In the genomic region with DNA sequence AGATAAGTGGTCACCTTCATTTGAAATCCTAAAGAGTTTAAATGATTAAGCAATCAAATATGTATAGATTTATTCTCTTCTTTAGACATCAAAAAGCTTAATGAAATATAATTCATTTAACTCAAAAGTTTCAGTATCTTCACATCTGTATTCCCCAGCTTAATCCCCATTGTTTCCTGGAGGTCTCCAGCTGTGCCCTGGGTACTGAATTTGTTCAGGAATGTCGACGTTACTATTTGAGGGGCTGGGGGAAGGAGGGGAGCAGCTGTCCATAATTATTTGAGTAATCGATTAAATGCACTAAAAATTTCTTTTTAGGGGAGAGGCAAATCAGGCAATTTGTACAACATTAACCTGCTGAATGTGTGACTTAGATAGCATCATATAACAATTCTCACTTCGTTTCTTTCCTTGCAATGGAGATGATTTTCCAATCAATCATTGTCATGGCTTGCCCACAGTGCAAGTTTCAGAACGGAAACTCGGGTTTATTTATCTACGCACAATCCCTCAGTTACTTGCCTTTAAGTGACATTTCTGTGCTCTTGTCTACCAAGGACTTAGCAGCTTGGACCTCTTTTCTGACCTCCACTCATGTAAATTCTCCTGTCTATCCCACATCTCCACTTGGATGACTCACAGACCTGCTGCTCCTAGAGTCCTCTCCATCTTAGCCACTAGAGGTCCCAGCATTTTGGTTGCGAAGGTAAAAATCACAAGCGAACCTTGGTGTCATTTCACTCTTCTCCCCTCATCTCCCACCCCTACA, we compare ENCODE assay signal across 9 cellular contexts. TPM values are rescaled to one million over a fixed set of nuclear protein-coding genes. Genes with fewer than 3 reads are reported as not detected.
DNase-seq lines count a peak whose midpoint lies in the region; ATAC-seq and TF ChIP-seq lines count a peak whose summit lies in the region.
"Had no signal": no experiment of that assay in that cellular context is flagged by ENCODE, and none has a peak within 500 bp of the region (broad histone marks: within the 10 kb centered on the region; RNA-seq: fewer than 3 reads in every experiment).

No MANE protein-coding gene starts in this region.

- POLR2A ChIA-PET in HCT116 (lab: Charles Lee), result interaction anchor here (1.2 kb wide), 1 partner anchor 9 kb away, joined by 3 read pairs; no protein-coding TSS in a partner anchor

- H3K9me2 ChIP-seq in DOHH2 (replicated peaks; ENCODE audit: control insufficient read depth, low read length), result no peaks in the 10 kb centered on the region
- peaks cover 5% of the 10 kb centered on the region; the same call in 1 of the 2 replicates for H3K9me2 ChIP-seq in HCT116 (ENCODE audit: insufficient read depth)

- no peak overlapping the region for H3K4me3 ChIP-seq in DOHH2 (ENCODE audit: low read length)
- H3K4me3 ChIP-seq in HCT116 (replicated peaks in 1 of 2; ENCODE audit: low read depth in 1 of 2, low read length in 2 of 2), result no peak overlapping the region
- H3K4me3 ChIP-seq in RWPE2 (ENCODE audit: severe bottlenecking), result no peak overlapping the region
- H3K4me3 ChIP-seq in iPS-20b (ENCODE audit: low read length), result peak overlapping the region; percentile 2; the same call in 1 of the 2 replicates

- RAD21 ChIA-PET in HCT116 (lab: Charles Lee; ENCODE audit: low non-redundant PET in 1 of 2, low total read pairs in 2 of 2, uncharacterized antibody in 2 of 2, unreplicated experiment in 2 of 2), result interaction anchor here in 1 of 2 experiments (0.6 kb wide), 1 partner anchor 118 kb away, joined by 3 read pairs; no protein-coding TSS in a partner anchor

- H3K36me3 ChIP-seq in DOHH2 (ENCODE audit: control insufficient read depth, low read length) (no peaks in the 10 kb centered on the region), HCT116 (ENCODE audit: control insufficient read depth in 1 of 2, insufficient read depth in 2 of 2, low read length in 2 of 2) (no peaks in the 10 kb centered on the region), RWPE2 (ENCODE audit: low read depth) (no peaks in the 10 kb centered on the region), iPS-20b (ENCODE audit: insufficient read depth, low read depth, low read length) (no peaks in the 10 kb centered on the region)

- H3K9ac ChIP-seq in HCT116 (ENCODE audit: low read length) (no peak overlapping the region), iPS-20b (ENCODE audit: low read depth, low read length) (no peak overlapping the region)

- no TSS peak for BruUV-seq in HCT116 (replicated peaks; lab: Mats Ljungman, UMichigan)

- intact Hi-C loops in HCT116 (cut with micrococcal nuclease), result no loop called here

- H3K27me3 ChIP-seq in DOHH2 (ENCODE audit: control insufficient read depth, low read length) (no peaks in the 10 kb centered on the region), HCT116 (ENCODE audit: insufficient read depth, low read length) (no peaks in the 10 kb centered on the region), RWPE2 (ENCODE audit: insufficient read depth, poor library complexity, severe bottlenecking) (peaks cover 79% of the 10 kb centered on the region), iPS-20b (ENCODE audit: insufficient read depth, low read length) (peaks cover 39% of the 10 kb centered on the region)

- no peak for TF ChIP-seq RAD21 in HCT116 (IDR thresholded peaks at IDR 0.05; ENCODE audit: low read depth)

- TF ChIP-seq CTCF in DOHH2 (IDR thresholded peaks at IDR 0.05; ENCODE audit: low read depth, low read length, poor library complexity, severe bottlenecking) (peak; percentile 21), HCT116 (IDR thresholded peaks at IDR 0.05 in 2 of 3, conservative IDR thresholded peaks at IDR 0.05 in 1 of 3; ENCODE audit: borderline replicate concordance in 1 of 3, insufficient read depth in 1 of 3, low read depth in 2 of 3, low read length in 2 of 3) (peak in 2 of 3 experiments; percentile 55 to 66; a peak in 4 of 6 replicates), RWPE2 (IDR thresholded peaks at IDR 0.05; ENCODE audit: poor library complexity, severe bottlenecking) (peak; percentile 33)

- H3F3A ChIP-seq in DOHH2 (ENCODE audit: control insufficient read depth, insufficient read depth), result no peaks in the 10 kb centered on the region

- H3K9me3 ChIP-seq in DOHH2 (ENCODE audit: control insufficient read depth, insufficient read depth, low read length) (no peaks in the 10 kb centered on the region), HCT116 (ENCODE audit: control insufficient read depth in 1 of 2, insufficient read depth in 1 of 2, low read depth in 1 of 2, low read length in 2 of 2) (no peaks in the 10 kb centered on the region), RWPE2 (ENCODE audit: severe bottlenecking) (no peaks in the 10 kb centered on the region), iPS-20b (ENCODE audit: insufficient read depth, low read depth, low read length) (no peaks in the 10 kb centered on the region)

- no peak for TF ChIP-seq POLR2A in HCT116 (IDR thresholded peaks at IDR 0.05; ENCODE audit: borderline replicate concordance, extremely low read depth, insufficient read depth, insufficient read length)

- H2AFZ ChIP-seq in HCT116 (ENCODE audit: low read depth, low read length, poor library complexity, severe bottlenecking), result no peak overlapping the region

- H3K4me2 ChIP-seq in DOHH2 (ENCODE audit: low read length), result no peak overlapping the region
- H3K4me2 ChIP-seq in HCT116 (ENCODE audit: low read length), result no peak overlapping the region

- H3K4me1 ChIP-seq in DOHH2 (ENCODE audit: control insufficient read depth, low read length) (no peaks in the 10 kb centered on the region), HCT116 (ENCODE audit: control insufficient read depth in 1 of 2, insufficient read depth in 2 of 2, low read length in 2 of 2) (no peaks in the 10 kb centered on the region), RWPE2 (ENCODE audit: insufficient read depth, poor library complexity, severe bottlenecking) (no peaks in the 10 kb centered on the region), iPS-20b (ENCODE audit: insufficient read depth, low read length) (peaks cover 16% of the 10 kb centered on the region)

- H3K79me2 ChIP-seq in DOHH2 (ENCODE audit: control insufficient read depth, low read length), result no peaks in the 10 kb centered on the region
- H3K79me2 ChIP-seq in HCT116 (ENCODE audit: insufficient read depth, low read length), result no peaks in the 10 kb centered on the region

- DNase-seq in HCT116 (ENCODE audit: low read depth, low spot score) (peak; percentile 4), RWPE2 (ENCODE audit: low spot score) (no peak), left lobe of liver (ENCODE audit: low spot score) (no peak), AG08395 (ENCODE audit: low spot score) (no peak)
- no peak for DNase-seq in activated T-cell treated with anti-CD3 and anti-CD28 coated beads, Interleukin-2, amount 50 U/mL, for 48 hours
- DNase-seq: activated naive CD4-positive, alpha-beta T cell treated with Interleukin-2 at 50 U/mL for 16 hours had no signal

- H3K27ac ChIP-seq in DOHH2 (ENCODE audit: low read depth, low read length) (no peak overlapping the region), HCT116 (ENCODE audit: low read depth, low read length) (no peak overlapping the region), RWPE2 (ENCODE audit: poor library complexity, severe bottlenecking) (no peak overlapping the region), iPS-20b (ENCODE audit: low read length) (no peak overlapping the region)

- CTCF ChIA-PET in HCT116 (lab: Charles Lee), result interaction anchor here (0.9 kb wide), 1 partner anchor 22 kb away, joined by 3 read pairs; no protein-coding TSS in a partner anchor

- no peaks in the 10 kb centered on the region for H4K20me1 ChIP-seq in DOHH2 (ENCODE audit: control insufficient read depth, insufficient read depth, low read depth, low read length)
- no peaks in the 10 kb centered on the region; the same call in 1 of the 2 replicates for H4K20me1 ChIP-seq in HCT116 (ENCODE audit: insufficient read depth)

- ATAC-seq in HCT116 (peak; percentile 75), RWPE2 (ENCODE audit: low read depth) (no peak), GM21717 (IDR thresholded peaks at IDR 0.05; ENCODE audit: unreplicated experiment) (no peak), left lobe of liver (no peak)

TF ChIP-seq in HCT116, 20 proteins besides CTCF, POLR2A, EP300 and RAD21 (continues in another document):
- TF ChIP-seq, protein P1, sequence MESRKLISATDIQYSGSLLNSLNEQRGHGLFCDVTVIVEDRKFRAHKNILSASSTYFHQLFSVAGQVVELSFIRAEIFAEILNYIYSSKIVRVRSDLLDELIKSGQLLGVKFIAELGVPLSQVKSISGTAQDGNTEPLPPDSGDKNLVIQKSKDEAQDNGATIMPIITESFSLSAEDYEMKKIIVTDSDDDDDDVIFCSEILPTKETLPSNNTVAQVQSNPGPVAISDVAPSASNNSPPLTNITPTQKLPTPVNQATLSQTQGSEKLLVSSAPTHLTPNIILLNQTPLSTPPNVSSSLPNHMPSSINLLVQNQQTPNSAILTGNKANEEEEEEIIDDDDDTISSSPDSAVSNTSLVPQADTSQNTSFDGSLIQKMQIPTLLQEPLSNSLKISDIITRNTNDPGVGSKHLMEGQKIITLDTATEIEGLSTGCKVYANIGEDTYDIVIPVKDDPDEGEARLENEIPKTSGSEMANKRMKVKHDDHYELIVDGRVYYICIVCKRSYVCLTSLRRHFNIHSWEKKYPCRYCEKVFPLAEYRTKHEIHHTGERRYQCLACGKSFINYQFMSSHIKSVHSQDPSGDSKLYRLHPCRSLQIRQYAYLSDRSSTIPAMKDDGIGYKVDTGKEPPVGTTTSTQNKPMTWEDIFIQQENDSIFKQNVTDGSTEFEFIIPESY (IDR thresholded peaks at IDR 0.05; ENCODE audit: extremely low read depth, insufficient replicate concordance, low read length), result no peak
- TF ChIP-seq EZH2phosphoT487 (IDR thresholded peaks at IDR 0.05; ENCODE audit: borderline replicate concordance) (no peak), TCF7L2 (IDR thresholded peaks at IDR 0.05; ENCODE audit: borderline replicate concordance, extremely low read depth, insufficient read depth, insufficient read length) (no peak), SIN3A (IDR thresholded peaks at IDR 0.05; ENCODE audit: low read depth) (no peak), ZFX (IDR thresholded peaks at IDR 0.05) (no peak), SRF (IDR thresholded peaks at IDR 0.05; ENCODE audit: low read depth) (no peak), EGR1 (IDR thresholded peaks at IDR 0.05; ENCODE audit: low read depth) (no peak), ATF3 (IDR thresholded peaks at IDR 0.05) (no peak), FOSL1 (IDR thresholded peaks at IDR 0.05; ENCODE audit: low read depth) (no peak), ELF1 (IDR thresholded peaks at IDR 0.05; ENCODE audit: borderline replicate concordance, low read depth) (no peak), YY1 (IDR thresholded peaks at IDR 0.05; ENCODE audit: extremely low read depth, insufficient replicate concordance, low read depth, low read length) (no peak), EZH2 (IDR thresholded peaks at IDR 0.05) (no peak)

RNA-seq across cellular contexts. Expression of gene DOK5, which starts 3.9 kb away (rescaled TPM):
- total RNA-seq in HCT116 (2021; ENCODE audit: unreplicated experiment), result not detected
- not detected in 2 replicates for polyA plus RNA-seq in HCT116 (2012)
- total RNA-seq in left lobe of liver, result not detected
